Comparison of ENCODE assay signal across 1 cellular context in the genomic region with DNA sequence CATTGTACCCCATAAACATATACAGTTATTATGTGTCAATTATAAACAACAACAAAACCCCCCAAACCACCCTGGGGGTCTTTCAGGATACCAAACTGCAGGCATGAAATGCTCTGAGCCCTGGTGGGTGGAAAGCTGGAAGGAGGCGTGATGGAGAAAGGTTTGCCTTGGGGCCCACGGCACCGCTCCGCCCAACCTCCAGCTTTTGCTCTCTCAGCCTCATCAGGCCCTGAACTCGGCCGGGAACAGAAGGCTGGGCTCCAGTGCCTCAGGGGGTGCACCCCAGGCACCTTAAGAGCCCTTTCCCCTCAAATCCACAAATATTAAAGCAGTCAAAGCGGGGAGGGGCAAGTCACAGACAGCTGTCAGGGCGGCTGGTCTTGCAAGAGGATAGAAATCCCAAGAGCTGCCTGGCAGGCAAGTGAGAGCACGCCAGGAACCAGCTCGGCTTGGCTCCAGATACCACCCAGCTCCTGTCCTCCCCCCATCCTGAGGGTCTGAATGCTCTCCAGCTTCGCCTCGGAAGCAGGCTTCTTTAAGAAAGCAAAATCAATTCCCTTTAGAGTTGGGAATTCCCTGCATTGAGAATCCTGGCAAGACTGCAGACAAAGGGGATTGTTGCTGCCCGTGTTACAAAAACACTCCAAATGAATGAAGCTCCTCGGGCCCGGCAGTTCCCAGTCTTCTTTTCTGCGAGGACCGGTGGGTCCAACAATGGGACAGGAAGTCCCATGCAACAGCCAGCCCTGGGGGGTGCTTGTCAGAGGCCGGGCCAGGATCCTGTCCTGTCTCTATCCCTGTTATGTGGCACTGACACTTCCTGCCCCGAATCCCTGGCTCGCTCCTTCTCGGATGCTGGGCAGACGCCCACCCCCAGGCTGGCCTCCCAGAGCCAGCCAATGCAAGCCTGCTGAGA.
TF ChIP-seq lines count a peak whose summit lies in the region.

No MANE protein-coding gene starts in this region.

TF ChIP-seq in H1, 55 proteins besides CTCF, POLR2A, EP300 and RAD21:
- TF ChIP-seq, protein P1, sequence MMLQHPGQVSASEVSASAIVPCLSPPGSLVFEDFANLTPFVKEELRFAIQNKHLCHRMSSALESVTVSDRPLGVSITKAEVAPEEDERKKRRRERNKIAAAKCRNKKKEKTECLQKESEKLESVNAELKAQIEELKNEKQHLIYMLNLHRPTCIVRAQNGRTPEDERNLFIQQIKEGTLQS (IDR thresholded peaks at IDR 0.05; ENCODE audit: insufficient read depth, low read depth, low read length): no peak
- peak; percentile 74 for TF ChIP-seq CTBP2 (IDR thresholded peaks at IDR 0.05; ENCODE audit: borderline replicate concordance, insufficient read depth, insufficient read length, low read length)
